ENCODE assay signal across 8 cellular contexts in the genomic region with DNA sequence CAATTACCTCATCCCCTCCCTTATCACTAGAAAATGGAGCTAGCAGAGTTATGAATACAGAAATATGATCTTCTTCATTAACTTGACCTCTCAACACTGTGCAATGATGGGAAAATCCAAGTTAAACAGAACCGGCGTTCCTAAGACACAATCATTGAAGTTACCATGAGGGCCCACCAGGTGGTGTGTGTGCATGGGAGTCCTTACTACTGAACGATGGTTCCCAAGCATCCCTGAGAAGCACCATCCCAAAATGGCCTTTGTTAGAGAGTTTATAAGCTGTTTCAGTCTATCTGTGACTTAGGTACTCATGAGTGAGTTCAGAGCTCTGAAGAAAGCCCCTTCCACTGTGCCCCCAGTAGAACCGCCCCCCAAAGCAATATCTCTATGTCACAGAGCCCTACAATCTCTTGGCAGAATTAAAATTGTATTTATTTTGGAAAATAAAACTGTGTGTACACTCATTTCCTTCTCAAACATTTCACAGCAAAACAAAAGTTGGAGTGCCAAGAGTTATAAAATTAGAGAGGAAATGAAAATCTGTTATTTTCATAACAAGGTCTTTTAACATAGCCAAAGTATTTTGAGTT. TPM values are rescaled to one million over a fixed set of nuclear protein-coding genes. Genes with fewer than 3 reads are reported as not detected.
A peak's percentile ranks its signal among the peaks of the same experiment; 100 is the strongest.
DNase-seq lines count a peak whose midpoint lies in the region; ATAC-seq and TF ChIP-seq lines count a peak whose summit lies in the region.

No MANE protein-coding gene starts in this region.

- no peaks in the 10 kb centered on the region for H3K36me3 Mint-ChIP-seq in activated CD4-positive, alpha-beta memory T cell treated with anti-CD3 and anti-CD28 coated beads for 36 hours
- no peaks in the 10 kb centered on the region for H3K36me3 Mint-ChIP-seq in activated CD4-positive, alpha-beta memory T cell treated with anti-CD3 and anti-CD28 coated beads, Interleukin-2, amount 10 ng/mL, durations not matched to agents 7 days and 5 days (ENCODE audit: low read depth)
- no peaks in the 10 kb centered on the region for H3K36me3 Mint-ChIP-seq in T-helper 17 cell (ENCODE audit: low read depth)

- DNase-seq in activated CD4-positive, alpha-beta memory T cell treated with anti-CD3 and anti-CD28 coated beads for 36 hours: peak; percentile 25
- no peak for DNase-seq in activated CD4-positive, alpha-beta memory T cell treated with anti-CD3 and anti-CD28 coated beads, Interleukin-2, amount 10 ng/mL, durations not matched to agents 7 days and 5 days
- DNase-seq in HFF-Myc (ENCODE audit: extremely low read depth, low read depth) (no peak), NCI-H1105 treated with DMSO at 0.1 percent for 48 hours (lab: John Stamatoyannopoulos, UW) (peak; percentile 56), T-helper 17 cell (no peak), fibroblast of villous mesenchyme (ENCODE audit: low read depth) (peak; percentile 28), nucleus accumbens (lab: John Stamatoyannopoulos, UW) (peak in 38 of 56 donors; percentile 6 to 76 (median 18))

- H3K4me3 Mint-ChIP-seq in activated CD4-positive, alpha-beta memory T cell treated with anti-CD3 and anti-CD28 coated beads for 36 hours: no peak overlapping the region
- no peak overlapping the region for H3K4me3 Mint-ChIP-seq in activated CD4-positive, alpha-beta memory T cell treated with anti-CD3 and anti-CD28 coated beads, Interleukin-2, amount 10 ng/mL, durations not matched to agents 7 days and 5 days
- H3K4me3 Mint-ChIP-seq in T-helper 17 cell: no peak overlapping the region

- intact Hi-C loops in activated CD4-positive, alpha-beta memory T cell treated with anti-CD3 and anti-CD28 coated beads for 36 hours (cut with micrococcal nuclease): loop anchor here (2.0 kb wide), 1 partner anchor 857 kb away; no protein-coding TSS in a partner anchor

- CTCF ChIA-PET in activated CD4-positive, alpha-beta memory T cell treated with anti-CD3 and anti-CD28 coated beads for 36 hours (lab: Charles Lee): interaction anchor here (0.9 to 1.0 kb wide), 2 partner anchors 10 to 859 kb away, joined by 3 read pairs; no protein-coding TSS in a partner anchor
- CTCF ChIA-PET in activated CD4-positive, alpha-beta memory T cell treated with anti-CD3 and anti-CD28 coated beads, Interleukin-2, amount 10 ng/mL, durations not matched to agents 7 days and 5 days (lab: Charles Lee): no interaction called here

- H3K4me1 Mint-ChIP-seq in activated CD4-positive, alpha-beta memory T cell treated with anti-CD3 and anti-CD28 coated beads for 36 hours (ENCODE audit: low read depth): no peaks in the 10 kb centered on the region
- no peaks in the 10 kb centered on the region for H3K4me1 Mint-ChIP-seq in activated CD4-positive, alpha-beta memory T cell treated with anti-CD3 and anti-CD28 coated beads, Interleukin-2, amount 10 ng/mL, durations not matched to agents 7 days and 5 days
- no peaks in the 10 kb centered on the region for H3K4me1 Mint-ChIP-seq in T-helper 17 cell

- POLR2A ChIA-PET in activated CD4-positive, alpha-beta memory T cell treated with anti-CD3 and anti-CD28 coated beads for 36 hours (lab: Charles Lee): no interaction called here
- POLR2A ChIA-PET in activated CD4-positive, alpha-beta memory T cell treated with anti-CD3 and anti-CD28 coated beads, Interleukin-2, amount 10 ng/mL, durations not matched to agents 7 days and 5 days (lab: Charles Lee): no interaction called here

- H3K9me3 Mint-ChIP-seq in activated CD4-positive, alpha-beta memory T cell treated with anti-CD3 and anti-CD28 coated beads for 36 hours: no peaks in the 10 kb centered on the region
- H3K9me3 Mint-ChIP-seq in activated CD4-positive, alpha-beta memory T cell treated with anti-CD3 and anti-CD28 coated beads, Interleukin-2, amount 10 ng/mL, durations not matched to agents 7 days and 5 days: no peaks in the 10 kb centered on the region

- no peaks in the 10 kb centered on the region for H3K9me3 ChIP-seq in T-helper 17 cell (ENCODE audit: control insufficient read depth, low read length, poor library complexity, severe bottlenecking)

- H3K27ac Mint-ChIP-seq in activated CD4-positive, alpha-beta memory T cell treated with anti-CD3 and anti-CD28 coated beads for 36 hours: no peak overlapping the region
- H3K27ac Mint-ChIP-seq in activated CD4-positive, alpha-beta memory T cell treated with anti-CD3 and anti-CD28 coated beads, Interleukin-2, amount 10 ng/mL, durations not matched to agents 7 days and 5 days: no peak overlapping the region
- H3K27ac Mint-ChIP-seq in T-helper 17 cell: no peak overlapping the region

- H3K27me3 Mint-ChIP-seq in activated CD4-positive, alpha-beta memory T cell treated with anti-CD3 and anti-CD28 coated beads for 36 hours: peaks cover 8% of the 10 kb centered on the region
- H3K27me3 Mint-ChIP-seq in activated CD4-positive, alpha-beta memory T cell treated with anti-CD3 and anti-CD28 coated beads, Interleukin-2, amount 10 ng/mL, durations not matched to agents 7 days and 5 days: no peaks in the 10 kb centered on the region
- peaks cover 36% of the 10 kb centered on the region for H3K27me3 Mint-ChIP-seq in T-helper 17 cell

- H3K4me3 ChIP-seq in HFF-Myc (replicated peaks; ENCODE audit: low read depth, low read length) (no peak overlapping the region), fibroblast of villous mesenchyme (ENCODE audit: low read depth, low read length) (no peak overlapping the region)

- peak; percentile 40 for TF ChIP-seq CTCF in HFF-Myc (IDR thresholded peaks at IDR 0.05; ENCODE audit: low read depth, low read length, missing control alignments)
- TF ChIP-seq CTCF in fibroblast of villous mesenchyme (IDR thresholded peaks at IDR 0.05; ENCODE audit: insufficient read depth, low read depth, low read length): peak; percentile 48

- ATAC-seq in T-helper 17 cell: peak; percentile 30
- ATAC-seq in GM18519 (IDR thresholded peaks at IDR 0.05; ENCODE audit: low FRiP score, unreplicated experiment): no peak

RNA-seq across cellular contexts. Expression of a gene that starts 56.8 kb away (rescaled TPM):
- not detected for total RNA-seq in activated CD4-positive, alpha-beta memory T cell treated with anti-CD3 and anti-CD28 coated beads for 36 hours
- total RNA-seq in activated CD4-positive, alpha-beta memory T cell treated with anti-CD3 and anti-CD28 coated beads, Interleukin-2, amount 10 ng/mL, durations not matched to agents 7 days and 5 days: not detected
- total RNA-seq in T-helper 17 cell: not detected
- not detected in 2 replicates for total RNA-seq in fibroblast of villous mesenchyme

Comparison
In these comparisons a context has a peak if more than half of its experiments do, and no peak if none do; other contexts are left out.
1. DNase-seq: peak in activated CD4-positive, alpha-beta memory T cell treated with anti-CD3 and anti-CD28 coated beads for 36 hours (single experiment), NCI-H1105 treated with DMSO at 0.1 percent for 48 hours (single experiment), fibroblast of villous mesenchyme (single experiment) and nucleus accumbens (38 of 56); none in activated CD4-positive, alpha-beta memory T cell treated with anti-CD3 and anti-CD28 coated beads, Interleukin-2, amount 10 ng/mL, durations not matched to agents 7 days and 5 days (single experiment), HFF-Myc (single experiment) and T-helper 17 cell (0 of 3).